ENCODE assay signal across 13 cellular contexts in genomic region chr2:200300650-200301314, GRCh38. TPM values are rescaled to one million over a fixed set of nuclear protein-coding genes. Genes with fewer than 3 reads are reported as not detected.
DNase-seq lines count a peak whose midpoint lies in the region; TF ChIP-seq lines count a peak whose summit lies in the region.
"Had no signal": no experiment of that assay in that cellular context is flagged by ENCODE, and none has a peak within 500 bp of the region (broad histone marks: within the 10 kb centered on the region; RNA-seq: fewer than 3 reads in every experiment).

No MANE protein-coding gene starts in this region.

- peaks cover 6% of the 10 kb centered on the region for H3F3A ChIP-seq in GM23248 (ENCODE audit: insufficient read depth)

- H2AFZ ChIP-seq in GM23248 = no peak overlapping the region
- H2AFZ ChIP-seq in OCI-LY3 (ENCODE audit: low read depth, low read length) = no peak overlapping the region
- no peak overlapping the region for H2AFZ ChIP-seq in fibroblast of lung (ENCODE audit: low read length)

- H3K79me2 ChIP-seq in GM23248 (ENCODE audit: insufficient read depth) (no peaks in the 10 kb centered on the region), OCI-LY3 (ENCODE audit: low read length) (no peaks in the 10 kb centered on the region), fibroblast of lung (ENCODE audit: control insufficient read depth, insufficient read depth, low read length) (no peaks in the 10 kb centered on the region)

- in situ Hi-C loops in GM23248 (cut with MboI) = loop anchor here (10.0 kb wide), 1 partner anchor 306 kb away; no protein-coding TSS in a partner anchor

- TF ChIP-seq CTCF in OCI-LY3 (IDR thresholded peaks at IDR 0.05; ENCODE audit: low read depth, low read length) = no peak
- no peak for TF ChIP-seq CTCF in fibroblast of lung (conservative IDR thresholded peaks at IDR 0.05 in 1 of 2, IDR thresholded peaks at IDR 0.05 in 1 of 2; ENCODE audit: low read depth in 1 of 2, low read length in 2 of 2)
- TF ChIP-seq CTCF in prostate gland (IDR thresholded peaks at IDR 0.05) = no peak

- H3K27me3 ChIP-seq in GM23248 (replicated peaks; ENCODE audit: insufficient read depth) = no peaks in the 10 kb centered on the region
- H3K27me3 ChIP-seq in OCI-LY3 (ENCODE audit: low read depth, low read length) = no peaks in the 10 kb centered on the region
- no peaks in the 10 kb centered on the region for H3K27me3 ChIP-seq in fibroblast of lung (ENCODE audit: control insufficient read depth, insufficient read depth, low read length)
- H3K27me3 ChIP-seq in prostate gland (replicated peaks; ENCODE audit: insufficient read depth) = no peaks in the 10 kb centered on the region
- H3K27me3 ChIP-seq: pancreas, upper lobe of left lung had no signal

- DNase-seq in GM23248 (peak; percentile 32), fibroblast of lung (ENCODE audit: low read depth in 2 of 2) (peak; percentile 75 to 88), prostate gland (ENCODE audit: low spot score) (peak; percentile 81), SIG-M5 treated with dmso at 0.1 percent for 504 hours (lab: John Stamatoyannopoulos, UW; ENCODE audit: unreplicated experiment) (no peak), amniotic stem cell (lab: John Stamatoyannopoulos, UW) (no peak)
- DNase-seq in activated naive CD4-positive, alpha-beta T cell (lab: John Stamatoyannopoulos, UW) = no peak
- DNase-seq: activated CD4-positive, alpha-beta T cell treated with anti-CD3 and anti-CD28 coated beads, Interleukin-2, amount 50 U/mL, for 1 hour; activated naive CD8-positive, alpha-beta T cell treated with anti-CD3 and anti-CD28 coated beads, Interleukin-2, amount 10 ng/mL, durations not matched to agents 7 days and 5 days; DMS153; NCI-H187 treated with DMSO at 0.1 percent for 48 hours; pancreas; upper lobe of left lung had no signal

- TF ChIP-seq POLR2A in prostate gland (IDR thresholded peaks at IDR 0.05) = no peak

- intact Hi-C loops in prostate gland (cut with DNase I) = no loop called here

- no peaks in the 10 kb centered on the region for H3K9me2 ChIP-seq in GM23248 (ENCODE audit: insufficient read depth)

- H3K9ac ChIP-seq in GM23248 (no peak overlapping the region), OCI-LY3 (ENCODE audit: low read length) (no peak overlapping the region), fibroblast of lung (ENCODE audit: insufficient read depth, low read length) (no peak overlapping the region)

- H3K4me1 ChIP-seq in GM23248 (ENCODE audit: insufficient read depth) (peaks cover 22% of the 10 kb centered on the region), OCI-LY3 (ENCODE audit: low read length) (peaks cover 6% of the 10 kb centered on the region; the same call in 1 of the 2 replicates), fibroblast of lung (ENCODE audit: control insufficient read depth, extremely low read depth, insufficient read depth, low read length) (peaks cover 16% of the 10 kb centered on the region), prostate gland (replicated peaks) (peaks cover 2% of the 10 kb centered on the region)
- H3K4me1 ChIP-seq: pancreas had no signal

- H3K4me2 ChIP-seq in GM23248 (ENCODE audit: unreplicated experiment) = no peak overlapping the region
- H3K4me2 ChIP-seq in OCI-LY3 (ENCODE audit: low read length) = peak overlapping the region; percentile 16; the same call in 1 of the 2 replicates
- peak overlapping the region; percentile 11 for H3K4me2 ChIP-seq in fibroblast of lung (ENCODE audit: extremely low read depth, insufficient read depth, low read length)

- H4K20me1 ChIP-seq in GM23248 (ENCODE audit: insufficient read depth) = no peaks in the 10 kb centered on the region
- H4K20me1 ChIP-seq in OCI-LY3 (ENCODE audit: insufficient read depth, low read length) = no peaks in the 10 kb centered on the region
- H4K20me1 ChIP-seq in fibroblast of lung (ENCODE audit: control insufficient read depth, extremely low read depth, insufficient read depth, low read length) = no peaks in the 10 kb centered on the region

- no peaks in the 10 kb centered on the region for H3K9me3 ChIP-seq in GM23248 (ENCODE audit: low read depth)
- no peaks in the 10 kb centered on the region for H3K9me3 ChIP-seq in OCI-LY3 (ENCODE audit: insufficient read depth, low read length)
- no peaks in the 10 kb centered on the region for H3K9me3 ChIP-seq in fibroblast of lung (ENCODE audit: control insufficient read depth, insufficient read depth, low read depth, low read length)
- no peaks in the 10 kb centered on the region for H3K9me3 ChIP-seq in prostate gland
- H3K9me3 ChIP-seq: pancreas, upper lobe of left lung had no signal

- 81 to 88% methylated on average over 4 of the region's 4 CpGs for WGBS in GM23248 (ENCODE audit: low coverage in 1 of 2, low lambda C conversion rate in 2 of 2, missing lambda C conversion rate in 2 of 2), 2 experiments
- 59% methylated on average over 4 of the region's 4 CpGs for WGBS in prostate gland

- H3K27ac ChIP-seq in GM23248 = no peak overlapping the region
- H3K27ac ChIP-seq in OCI-LY3 (ENCODE audit: low read length) = no peak overlapping the region
- H3K27ac ChIP-seq in fibroblast of lung (ENCODE audit: insufficient read depth, low read length) = no peak overlapping the region
- no peak overlapping the region for H3K27ac ChIP-seq in prostate gland
- H3K27ac ChIP-seq: pancreas, upper lobe of left lung had no signal

- no peaks in the 10 kb centered on the region for H3K36me3 ChIP-seq in GM23248 (ENCODE audit: low read depth)
- no peaks in the 10 kb centered on the region for H3K36me3 ChIP-seq in OCI-LY3 (replicated peaks; ENCODE audit: low read depth, low read length)
- no peaks in the 10 kb centered on the region for H3K36me3 ChIP-seq in fibroblast of lung (ENCODE audit: control insufficient read depth, insufficient read depth, low read length)
- H3K36me3 ChIP-seq in prostate gland = no peaks in the 10 kb centered on the region
- H3K36me3 ChIP-seq: pancreas, upper lobe of left lung had no signal

- H3K4me3 ChIP-seq in GM23248 (no peak overlapping the region), OCI-LY3 (ENCODE audit: low read length) (no peak overlapping the region), fibroblast of lung (replicated peaks in 1 of 4; ENCODE audit: control extremely low read depth in 1 of 4, insufficient read depth in 1 of 4, low read depth in 3 of 4, low read length in 4 of 4) (no peak overlapping the region), prostate gland (no peak overlapping the region)
- H3K4me3 ChIP-seq: pancreas, upper lobe of left lung had no signal

RNA-seq across cellular contexts. Expression of gene SPATS2L, which starts 5.7 kb away (rescaled TPM):
- 103 and 128 TPM in 2 replicates for total RNA-seq in GM23248 (2014; rRNA removed; shearing (Covaris generic))
- 78.3 and 116 TPM in 2 replicates for polyA plus RNA-seq in GM23248 (2016; fragmentation: Nextera tagmentation; extraction: Ambion mirVana)
- 50.1 and 73.8 TPM in 2 replicates for total RNA-seq in fibroblast of lung
- 291 and 304 TPM in 2 replicates for polyA plus RNA-seq in fibroblast of lung
- polyA plus RNA-seq in fibroblast of lung (2012) = 146 and 159 TPM in 2 replicates
- polyA minus RNA-seq in fibroblast of lung (ENCODE audit: low replicate concordance) = 38.2 and 56.5 TPM in 2 replicates
- total RNA-seq in prostate gland = 10 to 100 TPM; 77.4 to 88.7 TPM

Comparison
In these comparisons a context has a peak if more than half of its experiments do, and no peak if none do; other contexts are left out.
1. DNase-seq: peak in GM23248 (single experiment), fibroblast of lung (2 of 2) and prostate gland (single experiment); none in SIG-M5 treated with dmso at 0.1 percent for 504 hours (single experiment), activated naive CD4-positive, alpha-beta T cell (0 of 4) and amniotic stem cell (single experiment).